In genomic region chr15:45221967-45222366, GRCh38 we compare ENCODE assay signal across 25 cellular contexts. TPM values are rescaled to one million over a fixed set of nuclear protein-coding genes. Genes with fewer than 3 reads are reported as not detected.
DNase-seq lines count a peak whose midpoint lies in the region; ATAC-seq and TF ChIP-seq lines count a peak whose summit lies in the region.
"Had no signal": no experiment of that assay in that cellular context is flagged by ENCODE, and none has a peak within 500 bp of the region (broad histone marks: within the 10 kb centered on the region; RNA-seq: fewer than 3 reads in every experiment).

No MANE protein-coding gene starts in this region.

- H4K5ac ChIP-seq in H9 (ENCODE audit: insufficient read length, low read depth, low read length): no peak overlapping the region

- no peak for ATAC-seq in GM18498 (IDR thresholded peaks at IDR 0.05; ENCODE audit: unreplicated experiment)
- ATAC-seq: GM12878 had no signal

- no peak overlapping the region for H3K4me3 Mint-ChIP-seq in H9
- no peak overlapping the region for H3K4me3 Mint-ChIP-seq in CD4-positive, alpha-beta memory T cell
- H3K4me3 Mint-ChIP-seq in endothelial cell (ENCODE audit: unreplicated experiment): no peak overlapping the region
- H3K4me3 Mint-ChIP-seq: CD4-positive, CD25-positive, alpha-beta regulatory T cell had no signal

- H3K18ac ChIP-seq in H9 (ENCODE audit: insufficient read length, low read depth, low read length): no peak overlapping the region

- H3K9me3 Mint-ChIP-seq in H9: no peaks in the 10 kb centered on the region
- no peaks in the 10 kb centered on the region for H3K9me3 Mint-ChIP-seq in CD4-positive, alpha-beta memory T cell
- H3K9me3 Mint-ChIP-seq in endothelial cell (ENCODE audit: unreplicated experiment): no peaks in the 10 kb centered on the region

- CTCF ChIA-PET in CD4-positive, alpha-beta memory T cell (lab: Charles Lee; ENCODE audit: partially characterized antibody): interaction anchor here (1.5 kb wide), 1 partner anchor 12 kb away, joined by 5 read pairs; no protein-coding TSS in a partner anchor

- H3K9me3 ChIP-seq in BE2C (no peaks in the 10 kb centered on the region), H9 (ENCODE audit: control insufficient read depth, low read depth, low read length) (no peaks in the 10 kb centered on the region)
- no peaks in the 10 kb centered on the region for H3K9me3 ChIP-seq in CD4-positive, alpha-beta memory T cell (ENCODE audit: control insufficient read depth in 1 of 2, low read length in 2 of 2)
- H3K9me3 ChIP-seq: BLaER1, HAP-1 had no signal

- H2BK120ac ChIP-seq in H9 (ENCODE audit: low read depth, low read length, poor library complexity, severe bottlenecking): no peak overlapping the region

- no CpG with 5 or more reads among the region's 4 CpGs for WGBS in H9 (ENCODE audit: extremely low coverage, insufficient read length, low lambda C conversion rate)

- no peak overlapping the region for H2BK5ac ChIP-seq in H9 (ENCODE audit: insufficient read length, low read length)

- H2BK15ac ChIP-seq in H9 (ENCODE audit: low read depth, low read length): no peak overlapping the region

- no peak for DNase-seq in BE2C
- DNase-seq in H9: no peak
- DNase-seq in SK-MEL-5 (ENCODE audit: low read depth, low spot score): peak; percentile 20
- DNase-seq in iPS-NIHi11 (ENCODE audit: low spot score): peak; percentile 23
- DNase-seq in CD4-positive, alpha-beta memory T cell: no peak
- DNase-seq in endothelial cell (ENCODE audit: low spot score): no peak
- DNase-seq: CD4-positive, CD25-positive, alpha-beta regulatory T cell; IMR-90; NCI-H1048; NCI-H1417; NCI-H1694 treated with DMSO at 0.1 percent for 48 hours; NCI-H2081; NCI-H2171; NCI-H226; NCI-H510A treated with DMSO at 0.1 percent for 48 hours; PC-9; Right ventricle myocardium superior; RPMI8226; T-helper 1 cell had no signal

- H3K79me1 ChIP-seq in H9 (ENCODE audit: insufficient read depth, low read depth, low read length, poor library complexity, severe bottlenecking): no peaks in the 10 kb centered on the region

- no peak overlapping the region for H4K8ac ChIP-seq in H9 (replicated peaks; ENCODE audit: insufficient read length, low read depth, low read length)

- H4K20me1 ChIP-seq in H9 (ENCODE audit: control insufficient read depth, insufficient read depth, insufficient read length): no peaks in the 10 kb centered on the region
- H4K20me1 ChIP-seq: BLaER1 had no signal

- H3K9ac ChIP-seq in H9 (ENCODE audit: extremely low read depth, insufficient read length, low read length): no peak overlapping the region
- H3K9ac ChIP-seq: BLaER1, KMS-11 had no signal

- no peak overlapping the region for H3K23ac ChIP-seq in H9 (ENCODE audit: insufficient read length, low read depth, low read length)

- no peak overlapping the region for H2AFZ ChIP-seq in H9 (ENCODE audit: low read length)
- H2AFZ ChIP-seq: PC-9 had no signal

- no peak overlapping the region for H3K4me3 ChIP-seq in BE2C (ENCODE audit: low read depth, low read length)
- no peak overlapping the region for H3K4me3 ChIP-seq in CD4-positive, alpha-beta memory T cell (ENCODE audit: low read length in 2 of 2)
- H3K4me3 ChIP-seq: BLaER1, GM12878, HAP-1, PC-9 had no signal

- H3K56ac ChIP-seq in H9 (ENCODE audit: insufficient read length, low read depth, low read length): no peak overlapping the region

- no peak overlapping the region for H3K27ac Mint-ChIP-seq in H9
- no peak overlapping the region for H3K27ac Mint-ChIP-seq in CD4-positive, alpha-beta memory T cell
- no peak overlapping the region for H3K27ac Mint-ChIP-seq in endothelial cell (ENCODE audit: unreplicated experiment)
- H3K27ac Mint-ChIP-seq: CD4-positive, CD25-positive, alpha-beta regulatory T cell had no signal

- H3K27me3 Mint-ChIP-seq in H9 (ENCODE audit: low read depth) (peaks cover 11% of the 10 kb centered on the region), endothelial cell (ENCODE audit: unreplicated experiment) (no peaks in the 10 kb centered on the region)
- peaks cover 25 to 36% of the 10 kb centered on the region in 2 donors for H3K27me3 Mint-ChIP-seq in CD4-positive, alpha-beta memory T cell

- H2BK20ac ChIP-seq in H9 (ENCODE audit: low read depth, low read length, poor library complexity, severe bottlenecking): no peak overlapping the region

- no peak overlapping the region for H3K14ac ChIP-seq in H9 (ENCODE audit: insufficient read depth, low read length)

- H4K91ac ChIP-seq in H9 (ENCODE audit: insufficient read length, low read depth, low read length): no peak overlapping the region

- POLR2A ChIA-PET in CD4-positive, alpha-beta memory T cell (lab: Charles Lee; ENCODE audit: partially characterized antibody): no interaction called here

- H3K36me3 Mint-ChIP-seq in H9 (ENCODE audit: insufficient read depth in 1 of 3, low read depth in 3 of 3) (no peaks in the 10 kb centered on the region), endothelial cell (ENCODE audit: low read depth, unreplicated experiment) (no peaks in the 10 kb centered on the region)
- no peaks in the 10 kb centered on the region for H3K36me3 Mint-ChIP-seq in CD4-positive, alpha-beta memory T cell
- H3K36me3 Mint-ChIP-seq: CD4-positive, CD25-positive, alpha-beta regulatory T cell had no signal

- H3K36me3 ChIP-seq in BE2C: no peaks in the 10 kb centered on the region
- no peaks in the 10 kb centered on the region for H3K36me3 ChIP-seq in CD4-positive, alpha-beta memory T cell (ENCODE audit: insufficient read depth, low read length)
- H3K36me3 ChIP-seq: BLaER1, HAP-1 had no signal

- H3K79me2 ChIP-seq in H9 (ENCODE audit: insufficient read depth, low read length): no peaks in the 10 kb centered on the region

- no peak overlapping the region for H3K4me2 ChIP-seq in H9 (ENCODE audit: insufficient read depth, insufficient read length, low read length)
- H3K4me2 ChIP-seq: BLaER1, KMS-11, PC-9 had no signal

- intact Hi-C loops in CD4-positive, alpha-beta memory T cell (cut with micrococcal nuclease): no loop called here

- H3K23me2 ChIP-seq in H9 (ENCODE audit: insufficient read length, low read depth, low read length, poor library complexity, severe bottlenecking): no peaks in the 10 kb centered on the region

- H3T11ph ChIP-seq in H9 (ENCODE audit: low read length): no peak overlapping the region

- H3K4me1 Mint-ChIP-seq in H9 (0 out of 4 replicates have a peak, but pooled peaks cover 0 to 3% of the 10 kb centered on the region in 2 experiments), endothelial cell (ENCODE audit: unreplicated experiment) (no peaks in the 10 kb centered on the region)
- no peaks in the 10 kb centered on the region for H3K4me1 Mint-ChIP-seq in CD4-positive, alpha-beta memory T cell
- H3K4me1 Mint-ChIP-seq: CD4-positive, CD25-positive, alpha-beta regulatory T cell had no signal

- no peak overlapping the region for H2BK12ac ChIP-seq in H9 (ENCODE audit: insufficient read length, low read depth, low read length)

- H3K4me1 ChIP-seq in BE2C: no peaks in the 10 kb centered on the region
- H3K4me1 ChIP-seq in H9 (ENCODE audit: insufficient read depth, low read length): no peaks in the 10 kb centered on the region
- no peaks in the 10 kb centered on the region for H3K4me1 ChIP-seq in CD4-positive, alpha-beta memory T cell (ENCODE audit: insufficient read depth, low read length)
- H3K4me1 ChIP-seq: BLaER1, HAP-1 had no signal

- no peak overlapping the region for H2AK5ac ChIP-seq in H9 (ENCODE audit: insufficient read length, low read length)

- H3K4ac ChIP-seq in H9 (ENCODE audit: low read depth, low read length): no peak overlapping the region

- H3K27me3 ChIP-seq in BE2C: peaks cover 7% of the 10 kb centered on the region
- H3K27me3 ChIP-seq in H9 (ENCODE audit: insufficient read depth, low read length): no peaks in the 10 kb centered on the region
- peaks cover 5% of the 10 kb centered on the region for H3K27me3 ChIP-seq in CD4-positive, alpha-beta memory T cell (ENCODE audit: insufficient read depth, low read length)
- H3K27me3 ChIP-seq: BLaER1 had no signal

- TF ChIP-seq CTCF in BE2C (IDR thresholded peaks at IDR 0.05; ENCODE audit: low read depth, low read length) (peak; percentile 13; the same call in 1 of the 2 replicates), H9 (conservative IDR thresholded peaks at IDR 0.05) (peak; percentile 45; the same call in 2 of the 3 replicates), endothelial cell (IDR thresholded peaks at IDR 0.05; ENCODE audit: unreplicated experiment) (no peak)

- in situ Hi-C loops in SK-MEL-5 (cut with HindIII; ENCODE audit: low pct_unique_long_range_greater_than_20kb, low sequenced_read_pairs): no loop called here

- H3K27ac ChIP-seq in H9 (ENCODE audit: insufficient read length, low read depth, low read length): no peak overlapping the region
- H3K27ac ChIP-seq in CD4-positive, alpha-beta memory T cell (ENCODE audit: low read depth, low read length): no peak overlapping the region
- H3K27ac ChIP-seq: BLaER1, KMS-11, PC-9 had no signal

RNA-seq across cellular contexts. Expression of gene SLC28A2, which starts 30.1 kb away (rescaled TPM):
- not detected for polyA plus RNA-seq in BE2C (2012; ENCODE audit: insufficient read depth, insufficient read length, low read depth)
- total RNA-seq in H9 (2021) (not detected in 2 replicates), endothelial cell (ENCODE audit: unreplicated experiment) (not detected)
- not detected in 2 replicates for total RNA-seq in SK-MEL-5 (2014; rRNA removed; shearing (Covaris generic))
- not detected in 2 replicates for polyA plus RNA-seq in SK-MEL-5 (2015; cell fraction: cytosol; rRNA removed)
- not detected in 2 replicates for polyA plus RNA-seq in SK-MEL-5 (2015; cell fraction: nucleus; rRNA removed)
- total RNA-seq in CD4-positive, alpha-beta memory T cell: not detected
- not detected for polyA plus RNA-seq in CD4-positive, alpha-beta memory T cell
- total RNA-seq: A172; CD4-positive, CD25-positive, alpha-beta regulatory T cell; GM12878; IMR-90; PC-9; Right ventricle myocardium superior had no signal
- polyA plus RNA-seq: CD4-positive, CD25-positive, alpha-beta regulatory T cell; IMR-90 had no signal

RNA-seq across cellular contexts. Expression of gene SHF, which starts 34.2 kb away (rescaled TPM):
- 106 TPM for polyA plus RNA-seq in BE2C (2012; ENCODE audit: insufficient read depth, insufficient read length, low read depth)
- 21.7 and 22.3 TPM in 2 replicates for total RNA-seq in H9 (2021)
- 3.4 and 5.5 TPM in 2 replicates for total RNA-seq in SK-MEL-5 (2014; rRNA removed; shearing (Covaris generic))
- 6.4 and 7.4 TPM in 2 replicates for polyA plus RNA-seq in SK-MEL-5 (2015; cell fraction: cytosol; rRNA removed)
- 3.8 and 4.6 TPM in 2 replicates for polyA plus RNA-seq in SK-MEL-5 (2015; cell fraction: nucleus; rRNA removed)
- total RNA-seq in CD4-positive, alpha-beta memory T cell: 1 to 10 TPM; 5.3 to 6.7 TPM
- polyA plus RNA-seq in CD4-positive, alpha-beta memory T cell: 1 to 10 TPM in 1 of 2 donors, under 1 TPM in 1; 0.66 to 1.7 TPM
- total RNA-seq in endothelial cell (ENCODE audit: unreplicated experiment): 23.0 TPM
- total RNA-seq: A172 had no signal

Comparison
In these comparisons a context has a peak if more than half of its experiments do, and no peak if none do; other contexts are left out.
1. DNase-seq: peak in SK-MEL-5 (single experiment) and iPS-NIHi11 (single experiment); none in BE2C (single experiment), H9 (single experiment), CD4-positive, alpha-beta memory T cell (0 of 5) and endothelial cell (single experiment).